ENCODE assay signal across 13 cellular contexts in genomic region chr12:11513288-11513687, GRCh38.
DNase-seq lines count a peak whose midpoint lies in the region; ATAC-seq and TF ChIP-seq lines count a peak whose summit lies in the region.
"Had no signal": no experiment of that assay in that cellular context is flagged by ENCODE, and none has a peak within 500 bp of the region (broad histone marks: within the 10 kb centered on the region; RNA-seq: fewer than 3 reads in every experiment).

No MANE protein-coding gene starts in this region.

- TF ChIP-seq CTCF in GM12872 (IDR thresholded peaks at IDR 0.05; ENCODE audit: insufficient read depth, low read depth, low read length) (0 out of 3 replicates have a peak, but pooled peaks have one; percentile 9), chondrocyte (IDR thresholded peaks at IDR 0.05) (no peak)

- peaks cover 5% of the 10 kb centered on the region for H3K36me3 Mint-ChIP-seq in chondrocyte (ENCODE audit: low read depth)

- H3K27ac Mint-ChIP-seq in chondrocyte (ENCODE audit: unreplicated experiment) = no peak overlapping the region

- DNase-seq in M059J (ENCODE audit: low read depth) (peak; percentile 37), amniotic epithelial cell (ENCODE audit: low read depth) (peak; percentile 7), myocyte (ENCODE audit: low read depth) (peak; percentile 2), chondrocyte (ENCODE audit: low spot score) (no peak), islet precursor cell (no peak)
- DNase-seq: activated CD4-positive, alpha-beta T cell treated with anti-CD3 and anti-CD28 coated beads for 48 hours; DMS153; left lung; NCI-H2171 treated with DMSO at 0.1 percent for 48 hours; stimulated activated CD4-positive, alpha-beta T cell treated with anti-CD3 and anti-CD28 coated beads, Interleukin-2, amount 100 ng/mL, for 24 hours; stimulated activated naive CD4-positive, alpha-beta T cell had no signal

- ATAC-seq in GM21529 (IDR thresholded peaks at IDR 0.05; ENCODE audit: unreplicated experiment) = no peak
- ATAC-seq: left lung had no signal

- H3K4me3 Mint-ChIP-seq in chondrocyte (ENCODE audit: unreplicated experiment) = no peak overlapping the region

- peaks cover 3% of the 10 kb centered on the region for H3K27me3 Mint-ChIP-seq in chondrocyte (ENCODE audit: low read depth)

- peaks cover 4% of the 10 kb centered on the region for H3K9me3 Mint-ChIP-seq in chondrocyte (ENCODE audit: low read depth)

- H3K4me1 Mint-ChIP-seq in chondrocyte (ENCODE audit: low read depth) = peaks cover 9% of the 10 kb centered on the region

Comparison
In these comparisons a context has a peak if more than half of its experiments do, and no peak if none do; other contexts are left out.
1. DNase-seq: peak in M059J (single experiment), amniotic epithelial cell (single experiment) and myocyte (single experiment); none in chondrocyte (single experiment) and islet precursor cell (single experiment).